Comparison of ENCODE assay signal across 22 cellular contexts in genomic region chr18:59985289-59985688, GRCh38.
"Had no signal": no experiment of that assay in that cellular context is flagged by ENCODE, and none has a peak within 500 bp of the region (broad histone marks: within the 10 kb centered on the region; RNA-seq: fewer than 3 reads in every experiment).

No MANE protein-coding gene starts in this region.

- H2AFZ ChIP-seq: parathyroid adenoma had no signal

- DNase-seq: cortex of kidney; dorsolateral prefrontal cortex; effector CD8-positive, alpha-beta T cell; heart right ventricle; hypothalamus; kidney glomerular epithelial cell; retina; right lobe of liver; stimulated activated CD4-positive, alpha-beta T cell treated with anti-CD3 and anti-CD28 coated beads, Interleukin-4, amount 100 ng/mL, for 24 hours; tibial artery; upper lobe of left lung; uterus had no signal

- H3K36me3 Mint-ChIP-seq: mesothelial cell of epicardium; stimulated activated memory B cell treated with anti-CD40 and anti-IgM and Interleukin-4, amounts not matched to agents 10 μg/mL and 1 μg/mL and 100 μg/mL, for 72 hours had no signal

- H3K27me3 Mint-ChIP-seq: stimulated activated memory B cell treated with anti-CD40 and anti-IgM and Interleukin-4, amounts not matched to agents 10 μg/mL and 1 μg/mL and 100 μg/mL, for 72 hours had no signal

- H3K9ac ChIP-seq: parathyroid adenoma had no signal

- H3K27ac ChIP-seq: dorsolateral prefrontal cortex, heart right ventricle, parathyroid adenoma, prostate gland, right lobe of liver, tibial artery, upper lobe of left lung, uterus had no signal

- H3K4me3 Mint-ChIP-seq: mesothelial cell of epicardium; nephron; stimulated activated memory B cell treated with anti-CD40 and anti-IgM and Interleukin-4, amounts not matched to agents 10 μg/mL and 1 μg/mL and 100 μg/mL, for 72 hours; stimulated activated naive CD8-positive, alpha-beta T cell treated with anti-CD3 and anti-CD28 coated beads, Interleukin-15, Interleukin-2, amounts not matched to agents 100 ng/mL and 50 ng/mL, for 24 hours had no signal

- FAIRE-seq: endometrium, frontal cortex, islet of Langerhans had no signal

- H3K27me3 ChIP-seq: right lobe of liver, tibial artery, upper lobe of left lung, uterus had no signal

- H3K9me3 Mint-ChIP-seq: nephron; stimulated activated memory B cell treated with anti-CD40 and anti-IgM and Interleukin-4, amounts not matched to agents 10 μg/mL and 1 μg/mL and 100 μg/mL, for 72 hours; stimulated activated naive CD8-positive, alpha-beta T cell treated with anti-CD3 and anti-CD28 coated beads, Interleukin-15, Interleukin-2, amounts not matched to agents 100 ng/mL and 50 ng/mL, for 24 hours had no signal

- ATAC-seq: heart right ventricle; left lobe of liver; right lobe of liver; stimulated activated memory B cell treated with anti-CD40 and anti-IgM and Interleukin-4, amounts not matched to agents 10 μg/mL and 1 μg/mL and 100 μg/mL, for 72 hours had no signal

- H3K4me3 ChIP-seq: dorsolateral prefrontal cortex, heart right ventricle, prostate gland, right lobe of liver, tibial artery, upper lobe of left lung, uterus had no signal

- H3K4me1 Mint-ChIP-seq: stimulated activated memory B cell treated with anti-CD40 and anti-IgM and Interleukin-4, amounts not matched to agents 10 μg/mL and 1 μg/mL and 100 μg/mL, for 72 hours had no signal

- H3K9me3 ChIP-seq: heart right ventricle, prostate gland, right lobe of liver, tibial artery, upper lobe of left lung, uterus had no signal

- H3K36me3 ChIP-seq: heart right ventricle, prostate gland, right lobe of liver, tibial artery, upper lobe of left lung, uterus had no signal

- H3K27ac Mint-ChIP-seq: mesothelial cell of epicardium; nephron; stimulated activated memory B cell treated with anti-CD40 and anti-IgM and Interleukin-4, amounts not matched to agents 10 μg/mL and 1 μg/mL and 100 μg/mL, for 72 hours; stimulated activated naive CD8-positive, alpha-beta T cell treated with anti-CD3 and anti-CD28 coated beads, Interleukin-15, Interleukin-2, amounts not matched to agents 100 ng/mL and 50 ng/mL, for 24 hours had no signal

- H3K79me2 ChIP-seq: parathyroid adenoma had no signal

- H3K4me1 ChIP-seq: heart right ventricle, parathyroid adenoma, prostate gland, right lobe of liver, tibial artery, upper lobe of left lung, uterus had no signal
